Comparison of ENCODE assay signal across 18 cellular contexts in genomic region chr2:74290066-74290465, GRCh38. TPM values are rescaled to one million over a fixed set of nuclear protein-coding genes. Genes with fewer than 3 reads are reported as not detected.
DNase-seq lines count a peak whose midpoint lies in the region; ATAC-seq lines count a peak whose summit lies in the region.
"Had no signal": no experiment of that assay in that cellular context is flagged by ENCODE, and none has a peak within 500 bp of the region (broad histone marks: within the 10 kb centered on the region; RNA-seq: fewer than 3 reads in every experiment).

No MANE protein-coding gene starts in this region.

- H3K36me3 Mint-ChIP-seq in CD4-positive, alpha-beta memory T cell, result peaks cover 9 to 13% of the 10 kb centered on the region in 2 donors
- H3K36me3 Mint-ChIP-seq in activated CD8-positive, alpha-beta T cell treated with anti-CD3 and anti-CD28 coated beads, Interleukin-2, amount 10 ng/mL, durations not matched to agents 7 days and 5 days (ENCODE audit: low read depth), result no peaks in the 10 kb centered on the region
- H3K36me3 Mint-ChIP-seq in naive B cell, result no peaks in the 10 kb centered on the region

- ATAC-seq in GM19372 (IDR thresholded peaks at IDR 0.05; ENCODE audit: low read depth, unreplicated experiment) (peak; percentile 11), naive B cell (ENCODE audit: low read depth in 2 of 2) (no peak)
- ATAC-seq in activated CD8-positive, alpha-beta T cell treated with anti-CD3 and anti-CD28 coated beads, Interleukin-2, amount 10 ng/mL, durations not matched to agents 7 days and 5 days, result no peak
- ATAC-seq: left lobe of liver, psoas muscle had no signal

- H3K27ac Mint-ChIP-seq in CD4-positive, alpha-beta memory T cell, result peak overlapping the region; percentile 89 to 99 (median 93)
- peak overlapping the region; percentile 85 for H3K27ac Mint-ChIP-seq in activated CD8-positive, alpha-beta T cell treated with anti-CD3 and anti-CD28 coated beads, Interleukin-2, amount 10 ng/mL, durations not matched to agents 7 days and 5 days
- peak overlapping the region; percentile 82 to 98 (median 95) for H3K27ac Mint-ChIP-seq in naive B cell

- H3K9me3 ChIP-seq in CD4-positive, alpha-beta memory T cell (ENCODE audit: control insufficient read depth in 1 of 2, low read length in 2 of 2), result no peaks in the 10 kb centered on the region
- H3K9me3 ChIP-seq: BLaER1 treated with 17β-estradiol and CSF1 and Interleukin-3, amounts not matched to agents 10 nM and 100 nM; MG63; psoas muscle; SJSA1; thoracic aorta had no signal

- H3K27ac ChIP-seq in CD4-positive, alpha-beta memory T cell (ENCODE audit: low read depth, low read length), result peak overlapping the region; percentile 57
- H3K27ac ChIP-seq: BLaER1 treated with 17β-estradiol and CSF1 and Interleukin-3, amounts not matched to agents 10 nM and 100 nM; psoas muscle; SJSA1; thoracic aorta had no signal

- peaks cover 0 to 5% (median 0%) of the 10 kb centered on the region in 8 donors for H3K9me3 Mint-ChIP-seq in CD4-positive, alpha-beta memory T cell
- no peaks in the 10 kb centered on the region for H3K9me3 Mint-ChIP-seq in activated CD8-positive, alpha-beta T cell treated with anti-CD3 and anti-CD28 coated beads, Interleukin-2, amount 10 ng/mL, durations not matched to agents 7 days and 5 days (ENCODE audit: insufficient read depth)
- no peaks in the 10 kb centered on the region for H3K9me3 Mint-ChIP-seq in naive B cell

- CTCF ChIA-PET in CD4-positive, alpha-beta memory T cell (lab: Charles Lee; ENCODE audit: partially characterized antibody), result interaction anchor here (2.8 kb wide), 1 partner anchor 45 kb away, joined by 26 read pairs; no protein-coding TSS in a partner anchor
- CTCF ChIA-PET in activated CD8-positive, alpha-beta T cell treated with anti-CD3 and anti-CD28 coated beads, Interleukin-2, amount 10 ng/mL, durations not matched to agents 7 days and 5 days (lab: Charles Lee), result interaction anchor here (2.3 kb wide), 1 partner anchor 40 kb away, joined by 11 read pairs; no protein-coding TSS in a partner anchor

- intact Hi-C loops in CD4-positive, alpha-beta memory T cell (cut with micrococcal nuclease), result no loop called here

- peaks cover 16 to 38% (median 28%) of the 10 kb centered on the region in 4 donors for H3K4me1 Mint-ChIP-seq in CD4-positive, alpha-beta memory T cell
- peaks cover 20% of the 10 kb centered on the region for H3K4me1 Mint-ChIP-seq in activated CD8-positive, alpha-beta T cell treated with anti-CD3 and anti-CD28 coated beads, Interleukin-2, amount 10 ng/mL, durations not matched to agents 7 days and 5 days (ENCODE audit: low read depth)
- peaks cover 14 to 22% (median 16%) of the 10 kb centered on the region in 3 donors for H3K4me1 Mint-ChIP-seq in naive B cell

- no peak overlapping the region for H3K4me3 ChIP-seq in CD4-positive, alpha-beta memory T cell (ENCODE audit: low read length in 2 of 2)
- H3K4me3 ChIP-seq: BLaER1 treated with 17β-estradiol and CSF1 and Interleukin-3, amounts not matched to agents 10 nM and 100 nM; MG63; psoas muscle; SJSA1; thoracic aorta had no signal

- POLR2A ChIA-PET in CD4-positive, alpha-beta memory T cell (lab: Charles Lee; ENCODE audit: partially characterized antibody), result interaction anchor here (1.0 to 1.7 kb wide), 6 partner anchors 22 to 462 kb away, joined by 4 to 9 read pairs (median 4); partner anchors contain the start of genes MOB1A and STAMBP
- POLR2A ChIA-PET in activated CD8-positive, alpha-beta T cell treated with anti-CD3 and anti-CD28 coated beads, Interleukin-2, amount 10 ng/mL, durations not matched to agents 7 days and 5 days (lab: Charles Lee), result interaction anchor here (1.6 to 1.8 kb wide), 2 partner anchors 19 to 23 kb away, joined by 3 to 9 read pairs; no protein-coding TSS in a partner anchor

- peak overlapping the region; percentile 71 to 88 (median 79) for H3K4me3 Mint-ChIP-seq in CD4-positive, alpha-beta memory T cell
- H3K4me3 Mint-ChIP-seq in activated CD8-positive, alpha-beta T cell treated with anti-CD3 and anti-CD28 coated beads, Interleukin-2, amount 10 ng/mL, durations not matched to agents 7 days and 5 days, result peak overlapping the region; percentile 20
- peak overlapping the region in 7 of 8 donors; percentile 31 to 82 (median 60) for H3K4me3 Mint-ChIP-seq in naive B cell

- H3K27me3 Mint-ChIP-seq in CD4-positive, alpha-beta memory T cell, result no peaks in the 10 kb centered on the region
- H3K27me3 Mint-ChIP-seq in activated CD8-positive, alpha-beta T cell treated with anti-CD3 and anti-CD28 coated beads, Interleukin-2, amount 10 ng/mL, durations not matched to agents 7 days and 5 days (ENCODE audit: low read depth), result no peaks in the 10 kb centered on the region
- H3K27me3 Mint-ChIP-seq in naive B cell, result no peaks in the 10 kb centered on the region

- no peaks in the 10 kb centered on the region for H3K36me3 ChIP-seq in CD4-positive, alpha-beta memory T cell (ENCODE audit: insufficient read depth, low read length)
- H3K36me3 ChIP-seq: BLaER1 treated with 17β-estradiol and CSF1 and Interleukin-3, amounts not matched to agents 10 nM and 100 nM; MG63; SJSA1; thoracic aorta had no signal

- H3K27me3 ChIP-seq in CD4-positive, alpha-beta memory T cell (ENCODE audit: insufficient read depth, low read length), result no peaks in the 10 kb centered on the region
- H3K27me3 ChIP-seq: BLaER1 treated with 17β-estradiol and CSF1 and Interleukin-3, amounts not matched to agents 10 nM and 100 nM; MG63 had no signal

- no peak for DNase-seq in CD4-positive, alpha-beta memory T cell
- DNase-seq in activated CD8-positive, alpha-beta T cell treated with anti-CD3 and anti-CD28 coated beads, Interleukin-2, amount 10 ng/mL, durations not matched to agents 7 days and 5 days, result no peak
- DNase-seq in naive B cell (no peak), HK-2 (ENCODE audit: unreplicated experiment) (no peak), NCI-H1092 treated with DMSO at 0.1 percent for 48 hours (lab: John Stamatoyannopoulos, UW) (no peak), UCSD-AML1 (lab: John Stamatoyannopoulos, UW; ENCODE audit: unreplicated experiment) (no peak)
- DNase-seq: dermis blood vessel endothelial cell, EL, hypothalamus, MG63, NCI-H2107, psoas muscle had no signal

- peaks cover 26% of the 10 kb centered on the region for H3K4me1 ChIP-seq in CD4-positive, alpha-beta memory T cell (ENCODE audit: insufficient read depth, low read length)
- H3K4me1 ChIP-seq: psoas muscle had no signal

RNA-seq across cellular contexts. Expression of gene SLC4A5, which starts 53.1 kb away (rescaled TPM):
- 10 to 100 TPM; 10.9 to 11.5 TPM for total RNA-seq in CD4-positive, alpha-beta memory T cell
- polyA plus RNA-seq in CD4-positive, alpha-beta memory T cell, result 1 to 10 TPM in 1 of 2 donors, under 1 TPM in 1; 0.25 to 3.4 TPM
- total RNA-seq in activated CD8-positive, alpha-beta T cell treated with anti-CD3 and anti-CD28 coated beads, Interleukin-2, amount 10 ng/mL, durations not matched to agents 7 days and 5 days, result 1 to 10 TPM; 1.6 to 2.8 TPM
- under 1 TPM in 3 of 6 donors, not detected in 3; 0.44 to 0.82 (median 0.70) TPM for polyA plus RNA-seq in naive B cell (ENCODE audit: low read depth in 6 of 6)
- total RNA-seq: dermis blood vessel endothelial cell, HT1080 had no signal

Comparison
In these comparisons a context has a peak if more than half of its experiments do, and no peak if none do; other contexts are left out.
1. H3K4me3 Mint-ChIP-seq: peak in every context shown above with its lines; median percentile 79 in CD4-positive, alpha-beta memory T cell; 60 in naive B cell; 20 in activated CD8-positive, alpha-beta T cell treated with anti-CD3 and anti-CD28 coated beads, Interleukin-2, amount 10 ng/mL, durations not matched to agents 7 days and 5 days.